In the genomic region with DNA sequence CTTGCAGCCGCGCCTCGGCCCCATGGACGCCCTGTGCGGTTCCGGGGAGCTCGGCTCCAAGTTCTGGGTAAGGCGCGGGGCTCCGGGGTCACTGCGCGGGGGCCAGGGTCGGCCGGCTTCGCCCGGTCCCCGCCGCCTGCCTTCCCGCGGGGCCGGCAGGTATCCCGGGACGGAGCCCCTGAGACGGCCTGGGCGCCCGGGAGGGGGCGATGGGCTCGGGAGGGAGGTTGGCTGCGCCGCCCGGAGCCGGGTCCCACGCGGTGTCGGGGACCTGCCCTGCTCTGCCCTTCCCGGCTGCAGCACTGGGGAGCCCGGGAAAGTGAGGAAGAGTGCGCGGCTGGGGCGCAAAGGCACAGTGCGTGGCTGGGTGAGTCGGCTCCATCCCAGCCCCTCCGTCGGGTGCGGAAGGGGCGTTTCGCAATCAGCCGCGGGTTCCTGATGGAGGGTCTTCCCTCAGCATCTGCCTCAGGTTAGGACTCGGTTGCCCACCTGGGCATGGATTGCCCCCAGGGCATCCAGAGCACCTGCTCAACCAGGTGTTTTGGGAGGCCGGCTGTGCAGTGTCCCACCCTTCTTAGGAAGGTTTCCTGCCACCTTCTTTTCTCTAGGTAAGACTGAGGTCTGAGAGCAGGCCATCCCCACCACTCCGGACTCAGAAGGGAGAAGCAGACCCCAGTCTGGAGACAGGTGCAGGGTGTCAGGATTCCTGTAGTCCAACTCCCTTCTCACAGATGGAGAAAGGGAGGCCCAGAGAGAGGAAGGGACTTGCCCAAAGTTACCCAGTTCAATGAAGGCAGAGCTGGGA, we compare ENCODE assay signal across 8 cellular contexts. TPM values are rescaled to one million over a fixed set of nuclear protein-coding genes. Genes with fewer than 3 reads are reported as not detected.
DNase-seq lines count a peak whose midpoint lies in the region; ATAC-seq and TF ChIP-seq lines count a peak whose summit lies in the region.

No MANE protein-coding gene starts in this region.

- no peaks in the 10 kb centered on the region for H3K36me3 Mint-ChIP-seq in nephron progenitor cell (ENCODE audit: low read depth)

- H4K20me1 ChIP-seq in MM.1S (ENCODE audit: insufficient read depth, low read length), result no peaks in the 10 kb centered on the region

- no peaks in the 10 kb centered on the region for H3K36me3 ChIP-seq in MM.1S (replicated peaks; ENCODE audit: insufficient read depth, low read length)

- peak; percentile 8 for ATAC-seq in esophagus mucosa

- H2AFZ ChIP-seq in MM.1S (ENCODE audit: low read length), result no peak overlapping the region

- H3K27ac ChIP-seq in MM.1S (ENCODE audit: low read length), result no peak overlapping the region

- H3K9me3 ChIP-seq in MM.1S (replicated peaks; ENCODE audit: insufficient read depth, low read length), result no peaks in the 10 kb centered on the region

- TF ChIP-seq CTCF in MM.1S (IDR thresholded peaks at IDR 0.05; ENCODE audit: low read length) (no peak), nephron progenitor cell (IDR thresholded peaks at IDR 0.05) (no peak)

- peak overlapping the region; percentile 22; the same call in 1 of the 2 replicates for H3K4me2 ChIP-seq in MM.1S (ENCODE audit: low read depth, low read length)

- peak; percentile 54 for DNase-seq in AG08396 (ENCODE audit: low spot score)
- no peak for DNase-seq in MM.1S
- peak; percentile 48 for DNase-seq in nephron progenitor cell
- DNase-seq in cerebellar nuclear complex (lab: John Stamatoyannopoulos, UW), result no peak
- no peak for DNase-seq in H4 (ENCODE audit: low spot score)
- no peak for DNase-seq in NCI-H82 treated with DMSO at 0.1 percent for 48 hours (lab: John Stamatoyannopoulos, UW; ENCODE audit: unreplicated experiment)
- no peak for DNase-seq in stimulated activated CD8-positive, alpha-beta memory T cell treated with anti-CD3 and anti-CD28 coated beads, Interleukin-4, amount 100 ng/mL, for 48 hours

- H3K27ac Mint-ChIP-seq in nephron progenitor cell, result no peak overlapping the region

- peaks cover 88% of the 10 kb centered on the region for H3K27me3 Mint-ChIP-seq in nephron progenitor cell (ENCODE audit: low read depth, poor library complexity)

- peaks cover 33% of the 10 kb centered on the region for H3K4me1 Mint-ChIP-seq in nephron progenitor cell

- no peak overlapping the region for H3K9ac ChIP-seq in MM.1S (ENCODE audit: low read length)

- no peaks in the 10 kb centered on the region for H3F3A ChIP-seq in MM.1S (ENCODE audit: insufficient read depth, low read length)

- H3K9me2 ChIP-seq in MM.1S (replicated peaks; ENCODE audit: insufficient read depth, low read length), result no peaks in the 10 kb centered on the region

- no peak overlapping the region for H3K4me3 Mint-ChIP-seq in nephron progenitor cell

- no peak overlapping the region for H3K4me3 ChIP-seq in MM.1S (ENCODE audit: low read length)

- no peaks in the 10 kb centered on the region for H3K9me3 Mint-ChIP-seq in nephron progenitor cell

- H3K79me2 ChIP-seq in MM.1S (ENCODE audit: low read length), result no peaks in the 10 kb centered on the region

- H3K27me3 ChIP-seq in MM.1S (replicated peaks; ENCODE audit: insufficient read depth, low read length), result peaks cover 47% of the 10 kb centered on the region

- no peaks in the 10 kb centered on the region for H3K4me1 ChIP-seq in MM.1S (ENCODE audit: low read length)

RNA-seq across cellular contexts. Expression of gene ABCC3, which starts 0.4 kb away (rescaled TPM):
- 17.6 TPM for total RNA-seq in esophagus mucosa
- total RNA-seq in H4 (2014; rRNA removed; shearing (Covaris generic)), result 15.2 and 16.0 TPM in 2 replicates

Comparison
In these comparisons a context has a peak if more than half of its experiments do, and no peak if none do; other contexts are left out.
1. DNase-seq: peak in AG08396 (single experiment) and nephron progenitor cell (single experiment); none in MM.1S (single experiment), cerebellar nuclear complex (0 of 2), H4 (single experiment), NCI-H82 treated with DMSO at 0.1 percent for 48 hours (single experiment) and stimulated activated CD8-positive, alpha-beta memory T cell treated with anti-CD3 and anti-CD28 coated beads, Interleukin-4, amount 100 ng/mL, for 48 hours (single experiment).